ENCODE assay signal across 8 cellular contexts in genomic region chr14:103847954-103848719, GRCh38. TPM values are rescaled to one million over a fixed set of nuclear protein-coding genes. Genes with fewer than 3 reads are reported as not detected.
DNase-seq lines count a peak whose midpoint lies in the region; ATAC-seq and TF ChIP-seq lines count a peak whose summit lies in the region.

No MANE protein-coding gene starts in this region.

- peak; percentile 22 for ATAC-seq in GM18517 (IDR thresholded peaks at IDR 0.05; ENCODE audit: unreplicated experiment)
- peak; percentile 28 for ATAC-seq in HG03139 (IDR thresholded peaks at IDR 0.05; ENCODE audit: unreplicated experiment)
- no peak for ATAC-seq in activated T-helper 17 cell treated with anti-CD3 and anti-CD28 coated beads, Interleukin-2, amount 50 U/mL, for 72 hours (replicated peaks)
- ATAC-seq in heart left ventricle, result peak; percentile 4 to 60 (median 49)

- no peaks in the 10 kb centered on the region for H3K9me3 ChIP-seq in heart left ventricle
- no peaks in the 10 kb centered on the region for H3K9me3 ChIP-seq in prostate gland

- WGBS in heart left ventricle, 4 donors, result 2 to 5% (median 5%) methylated on average over 64 to 76 of the region's 76 CpGs; no CpG with 5 or more reads in 1 of the 4 donors
- 3% methylated on average over 50 of the region's 76 CpGs for WGBS in prostate gland

- H3K4me3 ChIP-seq in ACC112 (ENCODE audit: low read depth, low read length) (peak overlapping the region; percentile 96), heart left ventricle (peak overlapping the region; percentile 50 to 98 (median 80)), prostate gland (peak overlapping the region; percentile 75 to 95)

- H3K4me1 ChIP-seq in ACC112 (ENCODE audit: control insufficient read depth, insufficient read depth, low read length, unreplicated experiment) (peaks cover 6% of the 10 kb centered on the region), heart left ventricle (peaks cover 0 to 40% (median 25%) of the 10 kb centered on the region in 12 donors), prostate gland (replicated peaks) (peaks cover 4% of the 10 kb centered on the region)

- H3K4me1 Mint-ChIP-seq in activated T-helper 17 cell treated with anti-CD3 and anti-CD28 coated beads, Interleukin-2, amount 50 U/mL, for 72 hours, result no peaks in the 10 kb centered on the region

- TF ChIP-seq CTCF in heart left ventricle (IDR thresholded peaks at IDR 0.05) (no peak), prostate gland (IDR thresholded peaks at IDR 0.05) (no peak)

- peak overlapping the region; percentile 56 for H3K4me3 Mint-ChIP-seq in activated T-helper 17 cell treated with anti-CD3 and anti-CD28 coated beads, Interleukin-2, amount 50 U/mL, for 72 hours

- TF ChIP-seq POLR2A in heart left ventricle (IDR thresholded peaks at IDR 0.05) (no peak), prostate gland (IDR thresholded peaks at IDR 0.05) (no peak)

- intact Hi-C loops in heart left ventricle (cut with DNase I) (loop anchor here in 6 of 10 donors (1.0 to 10.0 kb wide), 4 partner anchors 33 to 69 kb away; no protein-coding TSS in a partner anchor), prostate gland (cut with DNase I) (no loop called here)

- H3K9me3 Mint-ChIP-seq in activated T-helper 17 cell treated with anti-CD3 and anti-CD28 coated beads, Interleukin-2, amount 50 U/mL, for 72 hours, result no peaks in the 10 kb centered on the region

- no peaks in the 10 kb centered on the region for H3K27me3 Mint-ChIP-seq in activated T-helper 17 cell treated with anti-CD3 and anti-CD28 coated beads, Interleukin-2, amount 50 U/mL, for 72 hours

- no peaks in the 10 kb centered on the region for H3K36me3 ChIP-seq in ACC112 (ENCODE audit: insufficient read depth, low read length)
- peaks cover 0 to 10% (median 0%) of the 10 kb centered on the region in 9 donors for H3K36me3 ChIP-seq in heart left ventricle
- H3K36me3 ChIP-seq in prostate gland, result no peaks in the 10 kb centered on the region

- peaks cover 15% of the 10 kb centered on the region; the same call in 1 of the 2 replicates for H3K27me3 ChIP-seq in ACC112 (ENCODE audit: insufficient read depth, low read length)
- H3K27me3 ChIP-seq in heart left ventricle, result peaks cover 0 to 9% (median 0%) of the 10 kb centered on the region in 9 donors
- H3K27me3 ChIP-seq in prostate gland (replicated peaks; ENCODE audit: insufficient read depth), result no peaks in the 10 kb centered on the region

- DNase-seq in heart left ventricle (peak in 4 of 5 donors; percentile 38 to 59 (median 46)), prostate gland (ENCODE audit: low spot score) (no peak), SIG-M5 treated with dmso at 0.1 percent for 504 hours (lab: John Stamatoyannopoulos, UW; ENCODE audit: unreplicated experiment) (no peak), HuH-7 (ENCODE audit: low spot score) (no peak)

- H3K27ac ChIP-seq in ACC112 (ENCODE audit: low read depth, low read length), result no peak overlapping the region
- H3K27ac ChIP-seq in heart left ventricle, result peak overlapping the region; percentile 77 to 96 (median 88)
- H3K27ac ChIP-seq in prostate gland, result peak overlapping the region; percentile 90 to 95

- peak overlapping the region; percentile 24 for H2AFZ ChIP-seq in ACC112 (ENCODE audit: low read length, unreplicated experiment)

- no peaks in the 10 kb centered on the region for H3K79me2 ChIP-seq in ACC112 (ENCODE audit: control insufficient read depth, insufficient read depth, low read length, unreplicated experiment)

- peaks cover 5% of the 10 kb centered on the region for H3K36me3 Mint-ChIP-seq in activated T-helper 17 cell treated with anti-CD3 and anti-CD28 coated beads, Interleukin-2, amount 50 U/mL, for 72 hours (ENCODE audit: low read depth)

- H3K27ac Mint-ChIP-seq in activated T-helper 17 cell treated with anti-CD3 and anti-CD28 coated beads, Interleukin-2, amount 50 U/mL, for 72 hours, result no peak overlapping the region

RNA-seq across cellular contexts. Expression of gene PPP1R13B, which starts 0.8 kb away (rescaled TPM):
- total RNA-seq in activated T-helper 17 cell treated with anti-CD3 and anti-CD28 coated beads, Interleukin-2, amount 50 U/mL, for 72 hours, result 10 to 100 TPM; 10.0 to 10.4 TPM
- 10 to 100 TPM; 59.0 to 96.2 (median 78.1) TPM for total RNA-seq in heart left ventricle
- 10 to 100 TPM; 27.5 to 47.6 TPM for polyA plus RNA-seq in heart left ventricle
- total RNA-seq in prostate gland, result 10 to 100 TPM; 48.2 to 64.6 TPM

Comparison
In these comparisons a context has a peak if more than half of its experiments do, and no peak if none do; other contexts are left out.
1. DNase-seq: peak in heart left ventricle (4 of 5); none in prostate gland (single experiment), SIG-M5 treated with dmso at 0.1 percent for 504 hours (single experiment) and HuH-7 (single experiment).
2. RNA of gene PPP1R13B, which starts 0.8 kb away (total RNA-seq): 59.0 to 96.2 TPM in heart left ventricle and 48.2 to 64.6 TPM in prostate gland; 10.0 to 10.4 TPM in activated T-helper 17 cell treated with anti-CD3 and anti-CD28 coated beads, Interleukin-2, amount 50 U/mL, for 72 hours; every median in the first group is over 4 times any median in the second.
3. Peak in every context shown above with its lines, with median percentiles within 50 percentile points of each other: H3K4me3 ChIP-seq.